ENCODE assay signal across 15 cellular contexts in the genomic region with DNA sequence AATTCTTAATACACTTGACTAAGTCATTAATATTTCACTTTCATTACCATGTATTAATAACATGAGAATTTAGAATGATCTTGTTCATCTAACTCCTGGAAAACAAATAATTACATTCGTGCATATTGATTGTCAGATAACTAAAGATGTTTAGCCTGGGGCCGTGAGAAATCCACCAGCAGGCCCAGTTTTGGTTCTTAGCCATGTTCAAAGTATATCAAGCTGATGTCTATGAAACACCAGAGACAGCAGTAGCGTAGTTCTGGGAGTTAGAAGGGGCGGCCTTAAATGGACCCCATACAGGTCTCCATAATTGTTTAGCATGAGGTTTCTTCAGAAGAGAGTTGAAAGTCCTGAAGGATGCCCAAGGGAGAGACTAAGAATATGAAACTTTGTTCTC.
DNase-seq lines count a peak whose midpoint lies in the region; ATAC-seq and TF ChIP-seq lines count a peak whose summit lies in the region.
"Had no signal": no experiment of that assay in that cellular context is flagged by ENCODE, and none has a peak within 500 bp of the region (broad histone marks: within the 10 kb centered on the region; RNA-seq: fewer than 3 reads in every experiment).

No MANE protein-coding gene starts in this region.

- H3K36me3 Mint-ChIP-seq in GM23338 (ENCODE audit: low read depth), result no peaks in the 10 kb centered on the region
- H3K36me3 Mint-ChIP-seq: CD8-positive, alpha-beta T cell had no signal

- H3K9ac ChIP-seq in endocrine pancreas (ENCODE audit: control insufficient read depth, insufficient read depth, low read length), result no peak overlapping the region
- H3K9ac ChIP-seq: BLaER1 treated with 17β-estradiol and CSF1 and Interleukin-3, amounts not matched to agents 10 nM and 100 nM had no signal

- H3K4me1 Mint-ChIP-seq in GM23338, result peaks cover 6% of the 10 kb centered on the region; the same call in 1 of the 3 replicates

- H3K27me3 Mint-ChIP-seq in GM23338 (ENCODE audit: insufficient read depth, low read depth, poor library complexity), result peaks cover 1% of the 10 kb centered on the region
- H3K27me3 Mint-ChIP-seq: CD4-positive, alpha-beta T cell had no signal

- no peak for TF ChIP-seq CTCF in BE2C (IDR thresholded peaks at IDR 0.05; ENCODE audit: low read depth, low read length)
- TF ChIP-seq CTCF in GM23338 (conservative IDR thresholded peaks at IDR 0.05; ENCODE audit: low read depth in 2 of 2), result no peak
- TF ChIP-seq CTCF in right atrium auricular region (IDR thresholded peaks at IDR 0.05), result no peak

- DNase-seq in BE2C (peak; percentile 19), GM23338 (ENCODE audit: low spot score) (no peak), right atrium auricular region (ENCODE audit: low spot score) (no peak)
- DNase-seq: 8988T; ACHN; Caco-2; Calu3; CD4-positive, alpha-beta T cell; CD8-positive, alpha-beta T cell; DMS79 treated with DMSO at 0.1 percent for 48 hours; GF-D8 had no signal

- H3K4me2 ChIP-seq in GM23338, result no peak overlapping the region
- H3K4me2 ChIP-seq: BLaER1 treated with 17β-estradiol and CSF1 and Interleukin-3, amounts not matched to agents 10 nM and 100 nM had no signal

- 0 out of 2 replicates have a peak overlapping the region, but pooled peaks have one; percentile 33 for H2AFZ ChIP-seq in GM23338

- no peaks in the 10 kb centered on the region for H3K9me2 ChIP-seq in GM23338 (ENCODE audit: insufficient read depth)

- no peak overlapping the region for H3K4me3 Mint-ChIP-seq in GM23338
- H3K4me3 Mint-ChIP-seq: CD4-positive, alpha-beta T cell; CD8-positive, alpha-beta T cell had no signal

- H3K36me3 ChIP-seq in BE2C (no peaks in the 10 kb centered on the region), GM23338 (ENCODE audit: insufficient read depth) (no peaks in the 10 kb centered on the region), endocrine pancreas (ENCODE audit: control insufficient read depth, insufficient read depth, low read length) (no peaks in the 10 kb centered on the region), right atrium auricular region (no peaks in the 10 kb centered on the region)
- H3K36me3 ChIP-seq: BLaER1 treated with 17β-estradiol and CSF1 and Interleukin-3, amounts not matched to agents 10 nM and 100 nM had no signal

- H4K20me1 ChIP-seq in GM23338 (replicated peaks; ENCODE audit: insufficient read depth), result no peaks in the 10 kb centered on the region
- H4K20me1 ChIP-seq: BLaER1 treated with 17β-estradiol and CSF1 and Interleukin-3, amounts not matched to agents 10 nM and 100 nM had no signal

- no peaks in the 10 kb centered on the region for H3K79me2 ChIP-seq in GM23338 (replicated peaks; ENCODE audit: insufficient read depth)

- H3K27me3 ChIP-seq in BE2C (no peaks in the 10 kb centered on the region; the same call in 1 of the 2 replicates), GM23338 (ENCODE audit: insufficient read depth) (no peaks in the 10 kb centered on the region), endocrine pancreas (ENCODE audit: control insufficient read depth, insufficient read depth, low read length) (no peaks in the 10 kb centered on the region), right atrium auricular region (no peaks in the 10 kb centered on the region)
- H3K27me3 ChIP-seq: BLaER1 treated with 17β-estradiol and CSF1 and Interleukin-3, amounts not matched to agents 10 nM and 100 nM had no signal

- ATAC-seq in GM23338 (no peak), HG03097 (IDR thresholded peaks at IDR 0.05; ENCODE audit: low FRiP score, unreplicated experiment) (no peak)
- ATAC-seq: CD8-positive, alpha-beta T cell had no signal

- no peak overlapping the region for H3K27ac Mint-ChIP-seq in GM23338
- H3K27ac Mint-ChIP-seq: CD4-positive, alpha-beta T cell; CD8-positive, alpha-beta T cell had no signal

- H3K9me3 ChIP-seq in BE2C (no peaks in the 10 kb centered on the region), endocrine pancreas (ENCODE audit: control insufficient read depth, low read length) (no peaks in the 10 kb centered on the region), right atrium auricular region (no peaks in the 10 kb centered on the region)
- H3K9me3 ChIP-seq: BLaER1 treated with 17β-estradiol and CSF1 and Interleukin-3, amounts not matched to agents 10 nM and 100 nM; Caco-2 had no signal

- H3K9me3 Mint-ChIP-seq in GM23338, result peaks cover 3% of the 10 kb centered on the region; the same call in 2 of the 3 replicates
- H3K9me3 Mint-ChIP-seq: CD4-positive, alpha-beta T cell; CD8-positive, alpha-beta T cell had no signal

- H3K27ac ChIP-seq in GM23338 (ENCODE audit: low read depth) (no peak overlapping the region), right atrium auricular region (no peak overlapping the region)
- H3K27ac ChIP-seq: BLaER1 treated with 17β-estradiol and CSF1 and Interleukin-3, amounts not matched to agents 10 nM and 100 nM; C4-2B had no signal

- H3K4me3 ChIP-seq in BE2C (ENCODE audit: low read depth, low read length) (no peak overlapping the region), GM23338 (no peak overlapping the region), endocrine pancreas (ENCODE audit: control insufficient read depth, insufficient read depth, low read length) (peak overlapping the region; percentile 8), right atrium auricular region (no peak overlapping the region)
- H3K4me3 ChIP-seq: BLaER1 treated with 17β-estradiol and CSF1 and Interleukin-3, amounts not matched to agents 10 nM and 100 nM had no signal

- no peaks in the 10 kb centered on the region for H3F3A ChIP-seq in GM23338 (replicated peaks; ENCODE audit: low read depth)

- H3K4me1 ChIP-seq in BE2C (peaks cover 9% of the 10 kb centered on the region), GM23338 (ENCODE audit: insufficient read depth) (no peaks in the 10 kb centered on the region), endocrine pancreas (ENCODE audit: control insufficient read depth, insufficient read depth, low read length) (peaks cover 6% of the 10 kb centered on the region), right atrium auricular region (no peaks in the 10 kb centered on the region)
- H3K4me1 ChIP-seq: BLaER1 treated with 17β-estradiol and CSF1 and Interleukin-3, amounts not matched to agents 10 nM and 100 nM had no signal

TF ChIP-seq in GM23338, 12 proteins besides CTCF, POLR2A, EP300 and RAD21:
- TF ChIP-seq EZH2phosphoT487 (IDR thresholded peaks at IDR 0.05; ENCODE audit: unreplicated experiment) (no peak), STAT1 (IDR thresholded peaks at IDR 0.05; ENCODE audit: unreplicated experiment) (no peak), CREB1 (CRISPR knock-in tag; IDR thresholded peaks at IDR 0.05; ENCODE audit: low read depth) (no peak), POLR2AphosphoS5 (IDR thresholded peaks at IDR 0.05; ENCODE audit: low read depth) (no peak), EZH2 (IDR thresholded peaks at IDR 0.05; ENCODE audit: low read depth, unreplicated experiment) (no peak), ZNF114 (CRISPR knock-in tag; IDR thresholded peaks at IDR 0.05) (no peak), NANOG (IDR thresholded peaks at IDR 0.05; ENCODE audit: borderline replicate concordance) (no peak), ZNF331 (CRISPR knock-in tag; IDR thresholded peaks at IDR 0.05; ENCODE audit: low read depth) (no peak), JUNB (IDR thresholded peaks at IDR 0.05; ENCODE audit: unreplicated experiment) (no peak)
- TF ChIP-seq, protein P1, sequence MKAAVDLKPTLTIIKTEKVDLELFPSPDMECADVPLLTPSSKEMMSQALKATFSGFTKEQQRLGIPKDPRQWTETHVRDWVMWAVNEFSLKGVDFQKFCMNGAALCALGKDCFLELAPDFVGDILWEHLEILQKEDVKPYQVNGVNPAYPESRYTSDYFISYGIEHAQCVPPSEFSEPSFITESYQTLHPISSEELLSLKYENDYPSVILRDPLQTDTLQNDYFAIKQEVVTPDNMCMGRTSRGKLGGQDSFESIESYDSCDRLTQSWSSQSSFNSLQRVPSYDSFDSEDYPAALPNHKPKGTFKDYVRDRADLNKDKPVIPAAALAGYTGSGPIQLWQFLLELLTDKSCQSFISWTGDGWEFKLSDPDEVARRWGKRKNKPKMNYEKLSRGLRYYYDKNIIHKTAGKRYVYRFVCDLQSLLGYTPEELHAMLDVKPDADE (IDR thresholded peaks at IDR 0.05), result no peak
- TF ChIP-seq, protein P2, sequence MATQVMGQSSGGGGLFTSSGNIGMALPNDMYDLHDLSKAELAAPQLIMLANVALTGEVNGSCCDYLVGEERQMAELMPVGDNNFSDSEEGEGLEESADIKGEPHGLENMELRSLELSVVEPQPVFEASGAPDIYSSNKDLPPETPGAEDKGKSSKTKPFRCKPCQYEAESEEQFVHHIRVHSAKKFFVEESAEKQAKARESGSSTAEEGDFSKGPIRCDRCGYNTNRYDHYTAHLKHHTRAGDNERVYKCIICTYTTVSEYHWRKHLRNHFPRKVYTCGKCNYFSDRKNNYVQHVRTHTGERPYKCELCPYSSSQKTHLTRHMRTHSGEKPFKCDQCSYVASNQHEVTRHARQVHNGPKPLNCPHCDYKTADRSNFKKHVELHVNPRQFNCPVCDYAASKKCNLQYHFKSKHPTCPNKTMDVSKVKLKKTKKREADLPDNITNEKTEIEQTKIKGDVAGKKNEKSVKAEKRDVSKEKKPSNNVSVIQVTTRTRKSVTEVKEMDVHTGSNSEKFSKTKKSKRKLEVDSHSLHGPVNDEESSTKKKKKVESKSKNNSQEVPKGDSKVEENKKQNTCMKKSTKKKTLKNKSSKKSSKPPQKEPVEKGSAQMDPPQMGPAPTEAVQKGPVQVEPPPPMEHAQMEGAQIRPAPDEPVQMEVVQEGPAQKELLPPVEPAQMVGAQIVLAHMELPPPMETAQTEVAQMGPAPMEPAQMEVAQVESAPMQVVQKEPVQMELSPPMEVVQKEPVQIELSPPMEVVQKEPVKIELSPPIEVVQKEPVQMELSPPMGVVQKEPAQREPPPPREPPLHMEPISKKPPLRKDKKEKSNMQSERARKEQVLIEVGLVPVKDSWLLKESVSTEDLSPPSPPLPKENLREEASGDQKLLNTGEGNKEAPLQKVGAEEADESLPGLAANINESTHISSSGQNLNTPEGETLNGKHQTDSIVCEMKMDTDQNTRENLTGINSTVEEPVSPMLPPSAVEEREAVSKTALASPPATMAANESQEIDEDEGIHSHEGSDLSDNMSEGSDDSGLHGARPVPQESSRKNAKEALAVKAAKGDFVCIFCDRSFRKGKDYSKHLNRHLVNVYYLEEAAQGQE (IDR thresholded peaks at IDR 0.05; ENCODE audit: unreplicated experiment), result no peak
